2 cellular contexts compared by ENCODE assay signal in the genomic region with DNA sequence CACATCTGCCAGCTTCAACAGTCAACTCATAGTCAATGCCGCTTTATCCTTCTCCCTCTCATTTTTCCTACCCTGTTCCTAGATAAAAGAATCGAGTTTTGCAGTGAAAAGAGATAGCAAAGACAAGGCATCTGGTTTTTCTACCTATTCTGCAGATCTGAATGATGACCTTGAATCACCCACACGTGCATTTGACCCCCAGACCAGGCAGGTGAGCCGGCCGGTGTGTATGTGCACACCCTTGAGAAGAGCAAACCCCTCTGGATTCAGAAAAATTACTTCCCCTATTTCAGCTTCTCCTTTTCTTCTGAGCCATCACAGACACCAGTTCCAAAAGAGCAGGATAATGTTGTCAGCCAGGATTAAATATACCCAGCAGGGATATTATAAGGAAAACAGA.
TF ChIP-seq lines count a peak whose summit lies in the region.

No MANE protein-coding gene starts in this region.

TF ChIP-seq in SK-N-SH, 30 proteins besides CTCF, POLR2A, EP300 and RAD21 (continued from another document):
- TF ChIP-seq, protein P1, sequence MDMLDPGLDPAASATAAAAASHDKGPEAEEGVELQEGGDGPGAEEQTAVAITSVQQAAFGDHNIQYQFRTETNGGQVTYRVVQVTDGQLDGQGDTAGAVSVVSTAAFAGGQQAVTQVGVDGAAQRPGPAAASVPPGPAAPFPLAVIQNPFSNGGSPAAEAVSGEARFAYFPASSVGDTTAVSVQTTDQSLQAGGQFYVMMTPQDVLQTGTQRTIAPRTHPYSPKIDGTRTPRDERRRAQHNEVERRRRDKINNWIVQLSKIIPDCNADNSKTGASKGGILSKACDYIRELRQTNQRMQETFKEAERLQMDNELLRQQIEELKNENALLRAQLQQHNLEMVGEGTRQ (IDR thresholded peaks at IDR 0.05; ENCODE audit: borderline replicate concordance, low read depth, low read length) = no peak
- TF ChIP-seq NRF1 (IDR thresholded peaks at IDR 0.05; ENCODE audit: low read depth, low read length) (no peak), RFX5 (IDR thresholded peaks at IDR 0.05; ENCODE audit: low read length) (no peak), YY1 (IDR thresholded peaks at IDR 0.05; ENCODE audit: low read depth) (no peak), JUND (IDR thresholded peaks at IDR 0.05) (no peak), TAF1 (IDR thresholded peaks at IDR 0.05; ENCODE audit: borderline replicate concordance, low read depth, low read length) (no peak), RXRA (IDR thresholded peaks at IDR 0.05; ENCODE audit: borderline replicate concordance, low read depth) (no peak), NFIC (IDR thresholded peaks at IDR 0.05; ENCODE audit: borderline replicate concordance) (no peak)

TF ChIP-seq in SK-N-SH treated with all-trans-retinoic acid at 6 μM for 48 hours, 23 proteins besides CTCF, POLR2A, EP300 and RAD21 (continued from another document):
- TF ChIP-seq, protein P2, sequence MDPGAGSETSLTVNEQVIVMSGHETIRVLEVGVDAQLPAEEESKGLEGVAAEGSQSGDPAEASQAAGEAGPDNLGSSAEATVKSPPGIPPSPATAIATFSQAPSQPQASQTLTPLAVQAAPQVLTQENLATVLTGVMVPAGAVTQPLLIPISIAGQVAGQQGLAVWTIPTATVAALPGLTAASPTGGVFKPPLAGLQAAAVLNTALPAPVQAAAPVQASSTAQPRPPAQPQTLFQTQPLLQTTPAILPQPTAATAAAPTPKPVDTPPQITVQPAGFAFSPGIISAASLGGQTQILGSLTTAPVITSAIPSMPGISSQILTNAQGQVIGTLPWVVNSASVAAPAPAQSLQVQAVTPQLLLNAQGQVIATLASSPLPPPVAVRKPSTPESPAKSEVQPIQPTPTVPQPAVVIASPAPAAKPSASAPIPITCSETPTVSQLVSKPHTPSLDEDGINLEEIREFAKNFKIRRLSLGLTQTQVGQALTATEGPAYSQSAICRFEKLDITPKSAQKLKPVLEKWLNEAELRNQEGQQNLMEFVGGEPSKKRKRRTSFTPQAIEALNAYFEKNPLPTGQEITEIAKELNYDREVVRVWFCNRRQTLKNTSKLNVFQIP (CRISPR knock-in tag; IDR thresholded peaks at IDR 0.05; ENCODE audit: borderline replicate concordance, low read depth) = no peak
- no peak for TF ChIP-seq PPARA (CRISPR knock-in tag; IDR thresholded peaks at IDR 0.05; ENCODE audit: borderline replicate concordance)
- no peak for TF ChIP-seq RARB (CRISPR knock-in tag; IDR thresholded peaks at IDR 0.05)
- no peak for TF ChIP-seq TCF4 (CRISPR knock-in tag; IDR thresholded peaks at IDR 0.05; ENCODE audit: borderline replicate concordance)
- TF ChIP-seq, protein P3, sequence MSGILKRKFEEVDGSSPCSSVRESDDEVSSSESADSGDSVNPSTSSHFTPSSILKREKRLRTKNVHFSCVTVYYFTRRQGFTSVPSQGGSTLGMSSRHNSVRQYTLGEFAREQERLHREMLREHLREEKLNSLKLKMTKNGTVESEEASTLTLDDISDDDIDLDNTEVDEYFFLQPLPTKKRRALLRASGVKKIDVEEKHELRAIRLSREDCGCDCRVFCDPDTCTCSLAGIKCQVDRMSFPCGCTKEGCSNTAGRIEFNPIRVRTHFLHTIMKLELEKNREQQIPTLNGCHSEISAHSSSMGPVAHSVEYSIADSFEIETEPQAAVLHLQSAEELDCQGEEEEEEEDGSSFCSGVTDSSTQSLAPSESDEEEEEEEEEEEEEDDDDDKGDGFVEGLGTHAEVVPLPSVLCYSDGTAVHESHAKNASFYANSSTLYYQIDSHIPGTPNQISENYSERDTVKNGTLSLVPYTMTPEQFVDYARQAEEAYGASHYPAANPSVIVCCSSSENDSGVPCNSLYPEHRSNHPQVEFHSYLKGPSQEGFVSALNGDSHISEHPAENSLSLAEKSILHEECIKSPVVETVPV (CRISPR knock-in tag; IDR thresholded peaks at IDR 0.05) = no peak
- TF ChIP-seq, protein P4, sequence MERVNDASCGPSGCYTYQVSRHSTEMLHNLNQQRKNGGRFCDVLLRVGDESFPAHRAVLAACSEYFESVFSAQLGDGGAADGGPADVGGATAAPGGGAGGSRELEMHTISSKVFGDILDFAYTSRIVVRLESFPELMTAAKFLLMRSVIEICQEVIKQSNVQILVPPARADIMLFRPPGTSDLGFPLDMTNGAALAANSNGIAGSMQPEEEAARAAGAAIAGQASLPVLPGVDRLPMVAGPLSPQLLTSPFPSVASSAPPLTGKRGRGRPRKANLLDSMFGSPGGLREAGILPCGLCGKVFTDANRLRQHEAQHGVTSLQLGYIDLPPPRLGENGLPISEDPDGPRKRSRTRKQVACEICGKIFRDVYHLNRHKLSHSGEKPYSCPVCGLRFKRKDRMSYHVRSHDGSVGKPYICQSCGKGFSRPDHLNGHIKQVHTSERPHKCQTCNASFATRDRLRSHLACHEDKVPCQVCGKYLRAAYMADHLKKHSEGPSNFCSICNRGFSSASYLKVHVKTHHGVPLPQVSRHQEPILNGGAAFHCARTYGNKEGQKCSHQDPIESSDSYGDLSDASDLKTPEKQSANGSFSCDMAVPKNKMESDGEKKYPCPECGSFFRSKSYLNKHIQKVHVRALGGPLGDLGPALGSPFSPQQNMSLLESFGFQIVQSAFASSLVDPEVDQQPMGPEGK (CRISPR knock-in tag; IDR thresholded peaks at IDR 0.05; ENCODE audit: borderline replicate concordance) = no peak
- no peak for TF ChIP-seq ZNF8 (CRISPR knock-in tag; IDR thresholded peaks at IDR 0.05)
- no peak for TF ChIP-seq BACH2 (CRISPR knock-in tag; IDR thresholded peaks at IDR 0.05; ENCODE audit: borderline replicate concordance)
- no peak for TF ChIP-seq GLIS3 (CRISPR knock-in tag; IDR thresholded peaks at IDR 0.05)
- no peak for TF ChIP-seq TOX (CRISPR knock-in tag; IDR thresholded peaks at IDR 0.05; ENCODE audit: borderline replicate concordance)
- TF ChIP-seq ZFP3 (CRISPR knock-in tag; IDR thresholded peaks at IDR 0.05) = no peak
- TF ChIP-seq ZC3H10 (CRISPR knock-in tag; IDR thresholded peaks at IDR 0.05) = no peak
TF ChIP-seq in SK-N-SH treated with all-trans-retinoic acid at 6 μM for 48 hours: peak in this region for 0.
